24 cellular contexts compared by ENCODE assay signal in the genomic region with DNA sequence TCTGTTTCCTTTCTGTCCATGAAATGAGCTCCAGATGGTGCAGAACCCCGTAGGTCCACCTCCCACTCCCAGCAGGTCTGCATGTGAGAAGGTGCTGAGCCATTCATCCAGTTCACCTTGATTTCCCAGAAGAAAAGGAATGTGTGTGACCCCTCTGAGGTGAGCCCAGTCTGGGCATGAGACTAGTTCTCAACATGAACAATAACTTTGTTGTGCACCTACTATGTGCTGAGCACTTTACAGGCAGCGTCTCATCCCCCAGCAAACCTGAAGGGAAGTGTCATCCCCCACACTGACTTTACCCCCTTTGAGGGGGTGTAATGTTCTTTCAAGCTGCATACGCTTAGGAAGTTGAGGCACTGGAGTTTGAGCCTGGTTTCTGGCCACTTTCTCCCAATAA.
"Had no signal": no experiment of that assay in that cellular context is flagged by ENCODE, and none has a peak within 500 bp of the region (broad histone marks: within the 10 kb centered on the region; RNA-seq: fewer than 3 reads in every experiment).

No MANE protein-coding gene starts in this region.

- H2AFZ ChIP-seq: hepatocyte had no signal

- H3K27me3 Mint-ChIP-seq: naive B cell had no signal

- ATAC-seq: foreskin keratinocyte, gastroesophageal sphincter, heart left ventricle, left cardiac atrium, left lung, left ventricle myocardium superior, lower lobe of right lung, mucosa of descending colon had no signal

- H3K4me2 ChIP-seq: hepatocyte had no signal

- DNase-seq: colonic mucosa; cortex of kidney; dermis blood vessel endothelial cell; dorsolateral prefrontal cortex; effector CD4-positive, alpha-beta T cell; effector memory CD4-positive, alpha-beta T cell; foreskin keratinocyte; heart left ventricle; hypothalamus; immature natural killer cell; left cardiac atrium; left lung; left ventricle myocardium superior; lower lobe of right lung; mesenchymal stem cell; mucosa of descending colon; naive B cell had no signal

- H3K36me3 ChIP-seq: colonic mucosa, esophagus muscularis mucosa, heart left ventricle, left lung, lower lobe of right lung had no signal

- H3K9me3 ChIP-seq: colonic mucosa, esophagus muscularis mucosa, gastroesophageal sphincter, heart left ventricle, left lung, lower lobe of right lung, mucosa of descending colon had no signal

- H3K79me2 ChIP-seq: hepatocyte had no signal

- H3K36me3 Mint-ChIP-seq: mesothelial cell of epicardium had no signal

- H3K4me3 Mint-ChIP-seq: immature natural killer cell, mesothelial cell of epicardium, naive B cell had no signal

- H3K27me3 ChIP-seq: colonic mucosa, dorsolateral prefrontal cortex, esophagus muscularis mucosa, foreskin keratinocyte, gastroesophageal sphincter, heart left ventricle, hepatocyte, left lung had no signal

- H3K4me1 ChIP-seq: colonic mucosa, foreskin keratinocyte, gastroesophageal sphincter, lower lobe of right lung had no signal

- H3K27ac Mint-ChIP-seq: immature natural killer cell, mesothelial cell of epicardium had no signal

- FAIRE-seq: endothelial cell of umbilical vein, frontal cortex, keratinocyte had no signal

- H3K27ac ChIP-seq: colonic mucosa, dorsolateral prefrontal cortex, esophagus muscularis mucosa, foreskin keratinocyte, gastroesophageal sphincter, heart left ventricle, hepatocyte, left lung, lower lobe of right lung had no signal

- H3K9me3 Mint-ChIP-seq: mesothelial cell of epicardium, naive B cell had no signal

- H3K4me3 ChIP-seq: colonic mucosa, dorsolateral prefrontal cortex, esophagus muscularis mucosa, gastroesophageal sphincter, heart left ventricle, hepatocyte, left lung, lower lobe of right lung, mucosa of descending colon had no signal
